1 cellular context compared by ENCODE assay signal in the genomic region with DNA sequence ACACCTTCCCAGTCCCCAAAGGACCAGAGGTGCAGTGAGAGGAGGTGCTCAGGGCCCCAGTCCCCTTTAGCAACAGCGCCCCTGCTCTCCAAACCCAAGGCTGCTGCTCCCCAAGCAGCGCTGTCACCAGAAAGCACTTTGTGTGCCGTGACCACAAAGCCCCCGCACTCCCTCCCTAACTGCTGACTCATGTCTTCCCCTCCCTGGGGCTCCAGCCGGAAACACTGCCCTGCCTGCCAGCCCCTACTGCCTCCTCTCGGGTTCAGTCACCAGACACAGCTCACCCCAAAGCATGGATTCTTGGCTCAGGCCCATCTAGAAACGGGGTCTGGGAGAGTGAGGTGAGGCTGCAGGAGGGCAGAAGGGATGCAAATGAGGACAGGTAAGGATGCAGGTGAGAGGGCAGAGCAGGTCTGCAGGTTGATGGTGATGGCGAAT.
TF ChIP-seq lines count a peak whose summit lies in the region.

No MANE protein-coding gene starts in this region.

TF ChIP-seq in K562, 482 proteins besides CTCF, POLR2A, EP300 and RAD21 (continued from another document and continues in another):
- TF ChIP-seq BHLHE40 (IDR thresholded peaks at IDR 0.05; ENCODE audit: low read length): peak; percentile 83
- TF ChIP-seq ZNF408 (CRISPR knock-in tag; IDR thresholded peaks at IDR 0.05; ENCODE audit: low read depth): no peak
- peak; percentile 64 for TF ChIP-seq SP1 (CRISPR knock-in tag; IDR thresholded peaks at IDR 0.05)
- peak; percentile 99 for TF ChIP-seq ZNF316 (IDR thresholded peaks at IDR 0.05)
- TF ChIP-seq MCM5 (IDR thresholded peaks at IDR 0.05; ENCODE audit: low read depth): no peak
- peak; percentile 48 for TF ChIP-seq PKNOX1 (IDR thresholded peaks at IDR 0.05)
- no peak for TF ChIP-seq STAT5A (IDR thresholded peaks at IDR 0.05; ENCODE audit: borderline replicate concordance, low read length)
- TF ChIP-seq CBX1 (IDR thresholded peaks at IDR 0.05; ENCODE audit: low read depth): no peak
- peak; percentile 87 for TF ChIP-seq SMARCC2 (IDR thresholded peaks at IDR 0.05; ENCODE audit: low read depth)
- TF ChIP-seq XRCC3 (IDR thresholded peaks at IDR 0.05): no peak
- TF ChIP-seq SIN3B (IDR thresholded peaks at IDR 0.05; ENCODE audit: low read depth): no peak
- no peak for TF ChIP-seq ZNF384 (IDR thresholded peaks at IDR 0.05; ENCODE audit: low read depth, low read length)
- TF ChIP-seq FOXA3 (CRISPR knock-in tag; conservative IDR thresholded peaks at IDR 0.05 in 1 of 2, IDR thresholded peaks at IDR 0.05 in 1 of 2): no peak
- TF ChIP-seq PYGO2 (tag; IDR thresholded peaks at IDR 0.05): no peak
- peak; percentile 1 for TF ChIP-seq GTF3C2 (IDR thresholded peaks at IDR 0.05; ENCODE audit: borderline replicate concordance, extremely low read depth, insufficient read length)
- TF ChIP-seq HDGF (IDR thresholded peaks at IDR 0.05): peak; percentile 45; the same call in 1 of the 2 replicates
- TF ChIP-seq SIRT6 (IDR thresholded peaks at IDR 0.05; ENCODE audit: low read depth, low read length): no peak
- TF ChIP-seq PTTG1 (tag; IDR thresholded peaks at IDR 0.05; ENCODE audit: low read depth): no peak
- TF ChIP-seq ZNF699 (CRISPR knock-in tag; IDR thresholded peaks at IDR 0.05; ENCODE audit: insufficient replicate concordance): no peak
- TF ChIP-seq, protein P1, sequence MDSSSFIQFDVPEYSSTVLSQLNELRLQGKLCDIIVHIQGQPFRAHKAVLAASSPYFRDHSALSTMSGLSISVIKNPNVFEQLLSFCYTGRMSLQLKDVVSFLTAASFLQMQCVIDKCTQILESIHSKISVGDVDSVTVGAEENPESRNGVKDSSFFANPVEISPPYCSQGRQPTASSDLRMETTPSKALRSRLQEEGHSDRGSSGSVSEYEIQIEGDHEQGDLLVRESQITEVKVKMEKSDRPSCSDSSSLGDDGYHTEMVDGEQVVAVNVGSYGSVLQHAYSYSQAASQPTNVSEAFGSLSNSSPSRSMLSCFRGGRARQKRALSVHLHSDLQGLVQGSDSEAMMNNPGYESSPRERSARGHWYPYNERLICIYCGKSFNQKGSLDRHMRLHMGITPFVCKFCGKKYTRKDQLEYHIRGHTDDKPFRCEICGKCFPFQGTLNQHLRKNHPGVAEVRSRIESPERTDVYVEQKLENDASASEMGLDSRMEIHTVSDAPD (CRISPR knock-in tag; IDR thresholded peaks at IDR 0.05): no peak
- no peak for TF ChIP-seq EP400 (IDR thresholded peaks at IDR 0.05)
- TF ChIP-seq, protein P2, sequence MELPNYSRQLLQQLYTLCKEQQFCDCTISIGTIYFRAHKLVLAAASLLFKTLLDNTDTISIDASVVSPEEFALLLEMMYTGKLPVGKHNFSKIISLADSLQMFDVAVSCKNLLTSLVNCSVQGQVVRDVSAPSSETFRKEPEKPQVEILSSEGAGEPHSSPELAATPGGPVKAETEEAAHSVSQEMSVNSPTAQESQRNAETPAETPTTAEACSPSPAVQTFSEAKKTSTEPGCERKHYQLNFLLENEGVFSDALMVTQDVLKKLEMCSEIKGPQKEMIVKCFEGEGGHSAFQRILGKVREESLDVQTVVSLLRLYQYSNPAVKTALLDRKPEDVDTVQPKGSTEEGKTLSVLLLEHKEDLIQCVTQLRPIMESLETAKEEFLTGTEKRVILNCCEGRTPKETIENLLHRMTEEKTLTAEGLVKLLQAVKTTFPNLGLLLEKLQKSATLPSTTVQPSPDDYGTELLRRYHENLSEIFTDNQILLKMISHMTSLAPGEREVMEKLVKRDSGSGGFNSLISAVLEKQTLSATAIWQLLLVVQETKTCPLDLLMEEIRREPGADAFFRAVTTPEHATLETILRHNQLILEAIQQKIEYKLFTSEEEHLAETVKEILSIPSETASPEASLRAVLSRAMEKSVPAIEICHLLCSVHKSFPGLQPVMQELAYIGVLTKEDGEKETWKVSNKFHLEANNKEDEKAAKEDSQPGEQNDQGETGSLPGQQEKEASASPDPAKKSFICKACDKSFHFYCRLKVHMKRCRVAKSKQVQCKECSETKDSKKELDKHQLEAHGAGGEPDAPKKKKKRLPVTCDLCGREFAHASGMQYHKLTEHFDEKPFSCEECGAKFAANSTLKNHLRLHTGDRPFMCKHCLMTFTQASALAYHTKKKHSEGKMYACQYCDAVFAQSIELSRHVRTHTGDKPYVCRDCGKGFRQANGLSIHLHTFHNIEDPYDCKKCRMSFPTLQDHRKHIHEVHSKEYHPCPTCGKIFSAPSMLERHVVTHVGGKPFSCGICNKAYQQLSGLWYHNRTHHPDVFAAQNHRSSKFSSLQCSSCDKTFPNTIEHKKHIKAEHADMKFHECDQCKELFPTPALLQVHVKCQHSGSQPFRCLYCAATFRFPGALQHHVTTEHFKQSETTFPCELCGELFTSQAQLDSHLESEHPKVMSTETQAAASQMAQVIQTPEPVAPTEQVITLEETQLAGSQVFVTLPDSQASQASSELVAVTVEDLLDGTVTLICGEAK (IDR thresholded peaks at IDR 0.05): 0 out of 2 replicates have a peak, but pooled peaks have one; percentile 41
- TF ChIP-seq, protein P2 (CRISPR knock-in tag; IDR thresholded peaks at IDR 0.05): no peak
- no peak for TF ChIP-seq ZNF280A (IDR thresholded peaks at IDR 0.05; ENCODE audit: low read depth, partially characterized antibody)
- TF ChIP-seq TCF3 (CRISPR knock-in tag; IDR thresholded peaks at IDR 0.05): peak; percentile 55
- no peak for TF ChIP-seq HMGXB4 (CRISPR knock-in tag; IDR thresholded peaks at IDR 0.05)
- TF ChIP-seq ZNF324 (CRISPR knock-in tag; IDR thresholded peaks at IDR 0.05): no peak
- peak; percentile 27; the same call in 1 of the 2 replicates for TF ChIP-seq NBN (IDR thresholded peaks at IDR 0.05; ENCODE audit: low read depth)
- no peak for TF ChIP-seq YY1 (IDR thresholded peaks at IDR 0.05; ENCODE audit: borderline replicate concordance in 1 of 3, control insufficient read depth in 1 of 3, extremely low read depth in 1 of 3, insufficient read depth in 3 of 3, insufficient read length in 1 of 3, insufficient replicate concordance in 2 of 3, low read depth in 1 of 3, low read length in 2 of 3)
- TF ChIP-seq ZNF57 (CRISPR knock-in tag; IDR thresholded peaks at IDR 0.05): no peak
- no peak for TF ChIP-seq ZZZ3 (IDR thresholded peaks at IDR 0.05)
- no peak for TF ChIP-seq ZNF253 (CRISPR knock-in tag; conservative IDR thresholded peaks at IDR 0.05)
- TF ChIP-seq MAZ (CRISPR knock-in tag; conservative IDR thresholded peaks at IDR 0.05 in 1 of 2, IDR thresholded peaks at IDR 0.05 in 1 of 2): peak; percentile 85 to 92
- peak; percentile 37; the same call in 1 of the 2 replicates for TF ChIP-seq CBFA2T3 (IDR thresholded peaks at IDR 0.05)
- TF ChIP-seq BCL6 (CRISPR knock-in tag; IDR thresholded peaks at IDR 0.05): no peak
- TF ChIP-seq ZBTB26 (CRISPR knock-in tag; IDR thresholded peaks at IDR 0.05): no peak
- peak; percentile 87; the same call in 1 of the 2 replicates for TF ChIP-seq ZEB2 (IDR thresholded peaks at IDR 0.05)
- TF ChIP-seq, protein P3, sequence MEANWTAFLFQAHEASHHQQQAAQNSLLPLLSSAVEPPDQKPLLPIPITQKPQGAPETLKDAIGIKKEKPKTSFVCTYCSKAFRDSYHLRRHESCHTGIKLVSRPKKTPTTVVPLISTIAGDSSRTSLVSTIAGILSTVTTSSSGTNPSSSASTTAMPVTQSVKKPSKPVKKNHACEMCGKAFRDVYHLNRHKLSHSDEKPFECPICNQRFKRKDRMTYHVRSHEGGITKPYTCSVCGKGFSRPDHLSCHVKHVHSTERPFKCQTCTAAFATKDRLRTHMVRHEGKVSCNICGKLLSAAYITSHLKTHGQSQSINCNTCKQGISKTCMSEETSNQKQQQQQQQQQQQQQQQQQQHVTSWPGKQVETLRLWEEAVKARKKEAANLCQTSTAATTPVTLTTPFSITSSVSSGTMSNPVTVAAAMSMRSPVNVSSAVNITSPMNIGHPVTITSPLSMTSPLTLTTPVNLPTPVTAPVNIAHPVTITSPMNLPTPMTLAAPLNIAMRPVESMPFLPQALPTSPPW (CRISPR knock-in tag; IDR thresholded peaks at IDR 0.05): peak; percentile 100
- no peak for TF ChIP-seq KLF1 (tag; IDR thresholded peaks at IDR 0.05)
- peak; percentile 94 for TF ChIP-seq SMARCA4 (IDR thresholded peaks at IDR 0.05)
- peak; percentile 20 for TF ChIP-seq MEIS2 (IDR thresholded peaks at IDR 0.05; ENCODE audit: partially characterized antibody)
